21 cellular contexts compared by ENCODE assay signal in the genomic region with DNA sequence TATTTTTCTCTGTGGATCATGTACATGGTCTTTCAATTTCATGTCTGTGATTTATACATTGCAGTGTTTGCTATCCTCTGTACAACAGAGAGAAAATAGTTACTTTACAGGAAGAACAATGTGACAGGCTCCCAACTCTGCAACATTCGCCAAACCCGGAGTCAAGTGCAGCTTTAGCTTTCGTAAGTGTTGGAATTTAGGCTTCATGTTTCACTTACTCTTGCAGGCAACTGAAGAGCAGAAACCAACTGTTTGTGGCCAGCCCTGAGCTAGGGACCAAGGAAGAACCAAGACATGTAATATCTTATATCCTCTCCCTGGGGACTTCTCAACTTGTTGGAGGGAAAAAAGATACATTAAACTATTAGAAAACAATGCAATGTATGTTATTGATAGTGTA.
DNase-seq lines count a peak whose midpoint lies in the region; ATAC-seq and TF ChIP-seq lines count a peak whose summit lies in the region.
"Had no signal": no experiment of that assay in that cellular context is flagged by ENCODE, and none has a peak within 500 bp of the region (broad histone marks: within the 10 kb centered on the region; RNA-seq: fewer than 3 reads in every experiment).

No MANE protein-coding gene starts in this region.

- H3K36me3 Mint-ChIP-seq in memory B cell, result no peaks in the 10 kb centered on the region
- H3K36me3 Mint-ChIP-seq in activated naive CD4-positive, alpha-beta T cell treated with anti-CD3 and anti-CD28 coated beads for 36 hours (ENCODE audit: low read depth), result no peaks in the 10 kb centered on the region
- H3K36me3 Mint-ChIP-seq: activated naive CD8-positive, alpha-beta T cell; T-cell had no signal

- CTCF ChIA-PET in activated naive CD4-positive, alpha-beta T cell treated with anti-CD3 and anti-CD28 coated beads for 36 hours (lab: Charles Lee), result interaction anchor here (0.9 to 1.4 kb wide), 2 partner anchors 49 to 50 kb away, joined by 3 to 4 read pairs; no protein-coding TSS in a partner anchor

- TF ChIP-seq CTCF in foreskin fibroblast (IDR thresholded peaks at IDR 0.05; ENCODE audit: low read depth, low read length) (no peak), upper lobe of right lung (IDR thresholded peaks at IDR 0.05) (no peak)

- H3K27me3 Mint-ChIP-seq in memory B cell, result peaks cover 19% of the 10 kb centered on the region
- no peaks in the 10 kb centered on the region for H3K27me3 Mint-ChIP-seq in activated naive CD4-positive, alpha-beta T cell treated with anti-CD3 and anti-CD28 coated beads for 36 hours (ENCODE audit: low read depth)

- H3K36me3 ChIP-seq in upper lobe of right lung, result no peaks in the 10 kb centered on the region
- H3K36me3 ChIP-seq: ovary had no signal

- no peaks in the 10 kb centered on the region for H3K27me3 ChIP-seq in upper lobe of right lung
- H3K27me3 ChIP-seq: ovary had no signal

- H3K4me3 Mint-ChIP-seq in memory B cell, result no peak overlapping the region
- H3K4me3 Mint-ChIP-seq in activated naive CD4-positive, alpha-beta T cell treated with anti-CD3 and anti-CD28 coated beads for 36 hours, result no peak overlapping the region
- H3K4me3 Mint-ChIP-seq: activated naive CD8-positive, alpha-beta T cell; activated T-cell treated with anti-CD3 and anti-CD28 coated beads, Interleukin-2, amount 50 U/mL, for 4 hours; T-cell had no signal

- ATAC-seq in memory B cell (ENCODE audit: low read depth) (no peak), upper lobe of right lung (peak; percentile 65), GM18502 (IDR thresholded peaks at IDR 0.05; ENCODE audit: poor library complexity, unreplicated experiment) (no peak), HG02852 (IDR thresholded peaks at IDR 0.05; ENCODE audit: unreplicated experiment) (no peak)
- ATAC-seq: activated T-cell treated with anti-CD3 and anti-CD28 coated beads, Interleukin-2, amount 50 U/mL, for 4 hours; esophagus mucosa; T-cell had no signal

- peak; percentile 41 for DNase-seq in DMS 273 (lab: John Stamatoyannopoulos, UW; ENCODE audit: unreplicated experiment)
- DNase-seq in DMS 273 treated with DMSO at 0.1 percent for 48 hours (lab: John Stamatoyannopoulos, UW), result no peak
- DNase-seq in foreskin fibroblast, result peak; percentile 8 to 45
- no peak for DNase-seq in memory B cell (ENCODE audit: low spot score in 2 of 2)
- no peak for DNase-seq in upper lobe of right lung
- DNase-seq in activated naive CD4-positive, alpha-beta T cell treated with anti-CD3 and anti-CD28 coated beads for 36 hours, result no peak
- DNase-seq: activated CD4-positive, alpha-beta T cell treated with anti-CD3 and anti-CD28 coated beads, Interleukin-2, amount 50 U/mL, for 48 hours; activated T-cell treated with anti-CD3 and anti-CD28 coated beads, Interleukin-2, amount 50 U/mL, for 4 hours; kidney glomerular epithelial cell; NCI-H1417 treated with DMSO at 0.1 percent for 48 hours; NCI-H2227 treated with DMSO at 0.1 percent for 48 hours; ovary; stimulated activated CD4-positive, alpha-beta T cell treated with anti-CD3 and anti-CD28 coated beads, Interleukin-4, amount 100 ng/mL, for 4 hours; stimulated activated CD8-positive, alpha-beta memory T cell treated with anti-CD3 and anti-CD28 coated beads, Interleukin-4, amount 100 ng/mL, for 48 hours; T-cell had no signal

- H3K9me3 ChIP-seq in upper lobe of right lung, result no peaks in the 10 kb centered on the region
- H3K9me3 ChIP-seq: ovary had no signal

- H3K4me1 ChIP-seq in upper lobe of right lung, result peaks cover 20% of the 10 kb centered on the region

- peaks cover 25% of the 10 kb centered on the region for H3K4me1 Mint-ChIP-seq in memory B cell
- H3K4me1 Mint-ChIP-seq in activated naive CD4-positive, alpha-beta T cell treated with anti-CD3 and anti-CD28 coated beads for 36 hours (ENCODE audit: low read depth), result peaks cover 15% of the 10 kb centered on the region

- peak overlapping the region; percentile 15 for H3K27ac ChIP-seq in upper lobe of right lung
- H3K27ac ChIP-seq: 22Rv1, C4-2B, ovary had no signal

- intact Hi-C loops in upper lobe of right lung (cut with DNase I), result no loop called here
- intact Hi-C loops in activated naive CD4-positive, alpha-beta T cell treated with anti-CD3 and anti-CD28 coated beads for 36 hours (cut with micrococcal nuclease), result no loop called here

- no peak overlapping the region for H3K4me3 ChIP-seq in foreskin fibroblast (ENCODE audit: low read depth in 1 of 2, low read length in 2 of 2)
- H3K4me3 ChIP-seq in upper lobe of right lung, result no peak overlapping the region
- H3K4me3 ChIP-seq: ovary had no signal

- peak overlapping the region; percentile 21 for H3K27ac Mint-ChIP-seq in memory B cell
- H3K27ac Mint-ChIP-seq in activated naive CD4-positive, alpha-beta T cell treated with anti-CD3 and anti-CD28 coated beads for 36 hours, result no peak overlapping the region
- H3K27ac Mint-ChIP-seq: activated naive CD8-positive, alpha-beta T cell; T-cell had no signal

- no peaks in the 10 kb centered on the region for H3K9me3 Mint-ChIP-seq in memory B cell
- H3K9me3 Mint-ChIP-seq in activated naive CD4-positive, alpha-beta T cell treated with anti-CD3 and anti-CD28 coated beads for 36 hours, result no peaks in the 10 kb centered on the region
- H3K9me3 Mint-ChIP-seq: activated T-cell treated with anti-CD3 and anti-CD28 coated beads, Interleukin-2, amount 50 U/mL, for 4 hours; T-cell had no signal

Comparison
In these comparisons a context has a peak if more than half of its experiments do, and no peak if none do; other contexts are left out.
1. DNase-seq: peak in DMS 273 (single experiment) and foreskin fibroblast (2 of 2); none in DMS 273 treated with DMSO at 0.1 percent for 48 hours (single experiment), memory B cell (0 of 2), upper lobe of right lung (single experiment) and activated naive CD4-positive, alpha-beta T cell treated with anti-CD3 and anti-CD28 coated beads for 36 hours (single experiment).